ENCODE assay signal across 1 cellular context in genomic region chr15:74213858-74214284, GRCh38.
TF ChIP-seq lines count a peak whose summit lies in the region.

No MANE protein-coding gene starts in this region.

TF ChIP-seq in GM23338, 12 proteins besides CTCF, POLR2A, EP300 and RAD21 (continued from another document):
- no peak for TF ChIP-seq ZNF462 (CRISPR knock-in tag; IDR thresholded peaks at IDR 0.05)
- TF ChIP-seq EZH2phosphoT487 (IDR thresholded peaks at IDR 0.05; ENCODE audit: unreplicated experiment): no peak
- no peak for TF ChIP-seq ETS1 (IDR thresholded peaks at IDR 0.05)
- TF ChIP-seq ZNF114 (CRISPR knock-in tag; IDR thresholded peaks at IDR 0.05): no peak
- no peak for TF ChIP-seq ZNF331 (CRISPR knock-in tag; IDR thresholded peaks at IDR 0.05; ENCODE audit: low read depth)
- TF ChIP-seq JUNB (IDR thresholded peaks at IDR 0.05; ENCODE audit: unreplicated experiment): no peak
- no peak for TF ChIP-seq STAT1 (IDR thresholded peaks at IDR 0.05; ENCODE audit: unreplicated experiment)
- TF ChIP-seq CREB1 (CRISPR knock-in tag; IDR thresholded peaks at IDR 0.05; ENCODE audit: low read depth): no peak
- no peak for TF ChIP-seq EZH2 (IDR thresholded peaks at IDR 0.05; ENCODE audit: low read depth, unreplicated experiment)
- no peak for TF ChIP-seq POLR2AphosphoS5 (IDR thresholded peaks at IDR 0.05; ENCODE audit: low read depth)
- TF ChIP-seq NANOG (IDR thresholded peaks at IDR 0.05; ENCODE audit: borderline replicate concordance): no peak
TF ChIP-seq in GM23338: peak in this region for 0.
